14 cellular contexts compared by ENCODE assay signal in genomic region chr1:212629450-212630158, GRCh38. TPM values are rescaled to one million over a fixed set of nuclear protein-coding genes. Genes with fewer than 3 reads are reported as not detected.
A peak's percentile ranks its signal among the peaks of the same experiment; 100 is the strongest.
DNase-seq lines count a peak whose midpoint lies in the region; ATAC-seq, FAIRE-seq and TF ChIP-seq lines count a peak whose summit lies in the region.
"Had no signal": no experiment of that assay in that cellular context is flagged by ENCODE, and none has a peak within 500 bp of the region (broad histone marks: within the 10 kb centered on the region; RNA-seq: fewer than 3 reads in every experiment).

No MANE protein-coding gene starts in this region.

- H2BK120ac ChIP-seq in IMR-90 (ENCODE audit: low read depth, low read length), result no peak overlapping the region
- H2BK120ac ChIP-seq in trophoblast cell (ENCODE audit: insufficient read depth, low read length, poor library complexity), result no peak overlapping the region

- H2BK5ac ChIP-seq in IMR-90 (ENCODE audit: low read depth, low read length, poor library complexity, severe bottlenecking) (peak overlapping the region; percentile 3), trophoblast cell (ENCODE audit: low read depth, low read length, poor library complexity) (no peak overlapping the region)

- H2BK12ac ChIP-seq in trophoblast cell (ENCODE audit: low read length), result peak overlapping the region; percentile 68

- H2AK9ac ChIP-seq in IMR-90 (replicated peaks; ENCODE audit: low read depth, low read length, poor library complexity), result no peak overlapping the region

- CTCF ChIA-PET in IMR-90 (lab: Yijun Ruan, JAX) (interaction anchor here (1.1 kb wide), 1 partner anchor 20 kb away, joined by 3 read pairs; no protein-coding TSS in a partner anchor), endothelial cell of umbilical vein (lab: Charles Lee) (interaction anchor here (0.8 to 2.4 kb wide), 4 partner anchors 11 to 153 kb away, joined by 5 to 12 read pairs (median 8); no protein-coding TSS in a partner anchor)

- ATAC-seq in GM21528 (IDR thresholded peaks at IDR 0.05; ENCODE audit: low FRiP score, unreplicated experiment) (peak; percentile 17), IMR-90 (ENCODE audit: low read depth) (no peak)

- TF ChIP-seq POLR2A in IMR-90 (IDR thresholded peaks at IDR 0.05; ENCODE audit: low read depth, low read length) (no peak), endothelial cell of umbilical vein (IDR thresholded peaks at IDR 0.05; ENCODE audit: low read depth, low read length) (no peak)

- no peak overlapping the region for H3K4ac ChIP-seq in IMR-90 (ENCODE audit: low read depth, low read length)
- H3K4ac ChIP-seq in trophoblast cell (ENCODE audit: low read depth, low read length), result no peak overlapping the region

- H3K18ac ChIP-seq in IMR-90 (ENCODE audit: low read depth, low read length) (no peak overlapping the region), trophoblast cell (ENCODE audit: low read length) (no peak overlapping the region)

- H4K8ac ChIP-seq in IMR-90 (ENCODE audit: low read depth in 2 of 2, low read length in 2 of 2) (no peak overlapping the region), trophoblast cell (ENCODE audit: low read depth, low read length) (no peak overlapping the region)

- H3K9me3 ChIP-seq in IMR-90 (ENCODE audit: control insufficient read depth, insufficient read depth, low read length) (peaks cover 3% of the 10 kb centered on the region; the same call in 1 of the 2 replicates), endothelial cell of umbilical vein (replicated peaks; ENCODE audit: control insufficient read depth, insufficient read depth, low read length) (no peaks in the 10 kb centered on the region), trophoblast cell (ENCODE audit: insufficient read depth, low read depth, low read length) (peaks cover 4% of the 10 kb centered on the region)
- H3K9me3 ChIP-seq: ovary, upper lobe of right lung had no signal

- no peak overlapping the region for H2AK5ac ChIP-seq in IMR-90 (ENCODE audit: low read depth, low read length)
- H2AK5ac ChIP-seq in trophoblast cell (ENCODE audit: low read length), result peak overlapping the region; percentile 64

- H3K4me1 ChIP-seq in IMR-90 (ENCODE audit: control insufficient read depth, insufficient read depth, low read length) (peaks cover 1% of the 10 kb centered on the region; the same call in 1 of the 2 replicates), endothelial cell of umbilical vein (ENCODE audit: control insufficient read depth, extremely low read depth, insufficient read depth, low read length) (peaks cover 2% of the 10 kb centered on the region), trophoblast cell (ENCODE audit: control insufficient read depth in 1 of 2, insufficient read depth in 2 of 2, low read length in 2 of 2) (peaks cover 10% of the 10 kb centered on the region in 2 experiments)

- no peak overlapping the region for H3K9ac ChIP-seq in IMR-90 (ENCODE audit: low read depth, low read length)
- H3K9ac ChIP-seq in endothelial cell of umbilical vein (replicated peaks; ENCODE audit: extremely low read depth, insufficient read depth, low read length), result no peak overlapping the region
- no peak overlapping the region for H3K9ac ChIP-seq in trophoblast cell (ENCODE audit: low read length)

- peaks cover 14% of the 10 kb centered on the region for H3K27me3 ChIP-seq in IMR-90 (ENCODE audit: control insufficient read depth, insufficient read depth, low read length)
- peaks cover 0 to 8% of the 10 kb centered on the region in 2 experiments for H3K27me3 ChIP-seq in endothelial cell of umbilical vein (ENCODE audit: control insufficient read depth in 2 of 2, insufficient read depth in 2 of 2, low read length in 2 of 2)
- no peaks in the 10 kb centered on the region for H3K27me3 ChIP-seq in trophoblast cell (ENCODE audit: insufficient read depth, low read length)
- H3K27me3 ChIP-seq: brain microvascular endothelial cell, ovary, upper lobe of right lung had no signal

- no peak overlapping the region for H2BK20ac ChIP-seq in IMR-90 (ENCODE audit: low read depth, low read length)

- H3K36me3 ChIP-seq in IMR-90 (ENCODE audit: control insufficient read depth, insufficient read depth, low read length) (no peaks in the 10 kb centered on the region), endothelial cell of umbilical vein (ENCODE audit: control insufficient read depth in 2 of 2, extremely low read depth in 1 of 2, insufficient read depth in 2 of 2, low read length in 2 of 2) (no peaks in the 10 kb centered on the region), trophoblast cell (ENCODE audit: control insufficient read depth in 1 of 2, insufficient read depth in 2 of 2, low read length in 2 of 2) (no peaks in the 10 kb centered on the region)
- H3K36me3 ChIP-seq: brain microvascular endothelial cell, ovary, upper lobe of right lung had no signal

- H3K27ac ChIP-seq in IMR-90 (ENCODE audit: insufficient read depth, low read length) (no peak overlapping the region), endothelial cell of umbilical vein (ENCODE audit: insufficient read depth, low read depth, low read length) (no peak overlapping the region), trophoblast cell (ENCODE audit: low read depth, low read length) (no peak overlapping the region)
- H3K27ac ChIP-seq: brain microvascular endothelial cell, ovary, upper lobe of right lung had no signal

- dilution Hi-C loops in IMR-90 (cut with HindIII; ENCODE audit: low sequenced_read_pairs, unreplicated experiment), result no loop called here
- dilution Hi-C loops in endothelial cell of umbilical vein (cut with MboI; ENCODE audit: extremely low pct_ligation_motif_present, low sequenced_read_pairs), result no loop called here

- H2BK15ac ChIP-seq in IMR-90 (ENCODE audit: low read depth, low read length), result no peak overlapping the region

- no peak overlapping the region for H4K12ac ChIP-seq in trophoblast cell (ENCODE audit: low read depth, low read length)

- FAIRE-seq in endothelial cell of umbilical vein (lab: Jason Lieb, UNC), result peak; percentile 78
- FAIRE-seq: small intestine had no signal

- no peaks in the 10 kb centered on the region for H3K79me2 ChIP-seq in endothelial cell of umbilical vein (ENCODE audit: control insufficient read depth, insufficient read depth, low read length)
- no peaks in the 10 kb centered on the region for H3K79me2 ChIP-seq in trophoblast cell (ENCODE audit: control insufficient read depth, insufficient read depth, low read length, poor library complexity)

- no TSS peak for BruUV-seq in IMR-90 (replicated peaks; lab: Mats Ljungman, UMichigan)
- no TSS peak for BruUV-seq in endothelial cell of umbilical vein (replicated peaks; lab: Mats Ljungman, UMichigan)

- H3K4me3 ChIP-seq in IMR-90 (ENCODE audit: insufficient read depth, low read depth, low read length) (no peak overlapping the region), endothelial cell of umbilical vein (replicated peaks in 1 of 3; ENCODE audit: insufficient read depth in 1 of 3, low read depth in 1 of 3, low read length in 3 of 3) (no peak overlapping the region), trophoblast cell (ENCODE audit: low read depth, low read length) (no peak overlapping the region)
- H3K4me3 ChIP-seq: ovary, upper lobe of right lung had no signal

- no peak overlapping the region for H3K23ac ChIP-seq in IMR-90 (ENCODE audit: low read depth, low read length)
- no peak overlapping the region for H3K23ac ChIP-seq in trophoblast cell (ENCODE audit: low read length)

- no peak overlapping the region for H3K56ac ChIP-seq in IMR-90 (ENCODE audit: extremely low read depth, insufficient read depth, low read length)

- H3K9me1 ChIP-seq in IMR-90 (ENCODE audit: insufficient read depth, low read length), result peaks cover 7% of the 10 kb centered on the region; the same call in 1 of the 2 replicates
- no peaks in the 10 kb centered on the region for H3K9me1 ChIP-seq in endothelial cell of umbilical vein (replicated peaks; ENCODE audit: control insufficient read depth, extremely low read depth, insufficient read depth, low read length)

- POLR2A ChIA-PET in IMR-90 (lab: Charles Lee; ENCODE audit: unreplicated experiment) (interaction anchor here (0.6 kb wide), 1 partner anchor 470 kb away, joined by 4 read pairs; no protein-coding TSS in a partner anchor), endothelial cell of umbilical vein (lab: Charles Lee) (no interaction called here)

- H3K4me2 ChIP-seq in IMR-90 (ENCODE audit: low read depth, low read length) (no peak overlapping the region), endothelial cell of umbilical vein (ENCODE audit: insufficient read depth, low read length) (no peak overlapping the region), trophoblast cell (ENCODE audit: low read length) (no peak overlapping the region)

- no peak for TF ChIP-seq RAD21 in IMR-90 (IDR thresholded peaks at IDR 0.05; ENCODE audit: low read length)

- H4K5ac ChIP-seq in IMR-90 (ENCODE audit: low read depth, low read length), result no peak overlapping the region

- no peak for TF ChIP-seq CTCF in IMR-90 (conservative IDR thresholded peaks at IDR 0.05; ENCODE audit: low read depth, low read length)
- TF ChIP-seq CTCF in endothelial cell of umbilical vein (IDR thresholded peaks at IDR 0.05; ENCODE audit: extremely low read depth in 1 of 2, insufficient read depth in 1 of 2, low read depth in 1 of 2, low read length in 2 of 2), result no peak

- H3K14ac ChIP-seq in IMR-90 (replicated peaks; ENCODE audit: low read depth, low read length), result 0 out of 2 replicates have a peak overlapping the region, but pooled peaks have one; percentile 35
- no peak overlapping the region for H3K14ac ChIP-seq in trophoblast cell (ENCODE audit: low read length)

- DNase-seq in IMR-90 (no peak), endothelial cell of umbilical vein (ENCODE audit: low read depth, low spot score) (no peak), trophoblast cell (no peak), dermis blood vessel endothelial cell (no peak), NCI-H1048 (lab: John Stamatoyannopoulos, UW) (no peak), HUDEP-2 (lab: John Stamatoyannopoulos, UW; ENCODE audit: unreplicated experiment in 76 of 76) (no peak)
- DNase-seq: brain microvascular endothelial cell, DMS79 treated with DMSO at 0.1 percent for 48 hours, GOT3 had no signal

- WGBS in IMR-90 (ENCODE audit: extremely low coverage in 2 of 2, insufficient read length in 1 of 2), 2 experiments, result 83% methylated on average over 1 of the region's 5 CpGs; no CpG with 5 or more reads in 1 of the 2 experiments
- WGBS in trophoblast cell (ENCODE audit: extremely low coverage, insufficient coverage, insufficient read length), result no CpG with 5 or more reads among the region's 5 CpGs

- H4K91ac ChIP-seq in IMR-90 (ENCODE audit: insufficient read depth, low read depth, low read length), result no peak overlapping the region
- no peak overlapping the region for H4K91ac ChIP-seq in trophoblast cell (ENCODE audit: low read depth, low read length)

- H4K20me1 ChIP-seq in IMR-90 (ENCODE audit: insufficient read depth, low read length), result peaks cover 3% of the 10 kb centered on the region; the same call in 1 of the 2 replicates
- H4K20me1 ChIP-seq in endothelial cell of umbilical vein (replicated peaks; ENCODE audit: control insufficient read depth, extremely low read depth, insufficient read depth, low read length), result no peaks in the 10 kb centered on the region

- intact Hi-C loops in IMR-90 (cut with micrococcal nuclease) (no loop called here), endothelial cell of umbilical vein (cut with micrococcal nuclease) (loop anchor here (1.0 kb wide), 1 partner anchor 152 kb away; no protein-coding TSS in a partner anchor)

- H3K79me1 ChIP-seq in IMR-90 (ENCODE audit: low read depth in 1 of 2, low read length in 2 of 2) (no peaks in the 10 kb centered on the region), trophoblast cell (ENCODE audit: low read length) (no peaks in the 10 kb centered on the region)

- H2AFZ ChIP-seq in IMR-90 (replicated peaks; ENCODE audit: low read length, poor library complexity), result no peak overlapping the region
- no peak overlapping the region for H2AFZ ChIP-seq in endothelial cell of umbilical vein (ENCODE audit: low read depth, low read length)
- no peak overlapping the region for H2AFZ ChIP-seq in trophoblast cell (ENCODE audit: insufficient read depth, low read length, poor library complexity)

- in situ Hi-C loops in IMR-90 (cut with MboI; ENCODE audit: low sequenced_read_pairs), result no loop called here

RNA-seq across cellular contexts. Expression of gene ATF3, which starts 21.0 kb away (rescaled TPM):
- total RNA-seq in IMR-90 (2012; rRNA removed) (9.9 and 15.0 TPM in 2 replicates), endothelial cell of umbilical vein (6.1 and 10.7 TPM in 2 replicates), dermis blood vessel endothelial cell (1.4 and 6.0 TPM in 2 replicates)
- polyA plus RNA-seq in IMR-90 (2012; rRNA removed) (12.3 and 17.9 TPM in 2 replicates), endothelial cell of umbilical vein (16.6 and 17.1 TPM in 2 replicates)
- polyA plus RNA-seq in IMR-90 (2012; cell fraction: cytosol; rRNA removed), result 13.7 and 26.0 TPM in 2 replicates
- 98.0 and 356 TPM in 2 replicates for polyA plus RNA-seq in IMR-90 (2012; cell fraction: nucleus; rRNA removed; ENCODE audit: low replicate concordance)
- polyA plus RNA-seq in endothelial cell of umbilical vein (2011; cell fraction: cytosol; rRNA removed), result 15.0 and 27.2 TPM in 2 replicates
- 112 and 144 TPM in 2 replicates for polyA plus RNA-seq in endothelial cell of umbilical vein (2011; cell fraction: nucleus; rRNA removed)
- polyA plus RNA-seq in endothelial cell of umbilical vein (2012), result 20.5 and 21.1 TPM in 2 replicates
- polyA minus RNA-seq in endothelial cell of umbilical vein, result 21.1 and 35.4 TPM in 2 replicates
- 24.9 TPM for polyA minus RNA-seq in endothelial cell of umbilical vein (2011; cell fraction: cytosol; rRNA and poly(A)+ RNA removed)
- 91.9 and 95.5 TPM in 2 replicates for polyA minus RNA-seq in endothelial cell of umbilical vein (2011; cell fraction: nucleus; rRNA and poly(A)+ RNA removed)
- polyA plus RNA-seq in trophoblast cell (2013), result 120 and 125 TPM in 2 replicates
- polyA plus RNA-seq: naive thymus-derived CD8-positive, alpha-beta T cell had no signal
